Comparison of ENCODE assay signal across 8 cellular contexts in genomic region chr7:92246363-92247101, GRCh38. TPM values are rescaled to one million over a fixed set of nuclear protein-coding genes. Genes with fewer than 3 reads are reported as not detected.
DNase-seq lines count a peak whose midpoint lies in the region; ATAC-seq and TF ChIP-seq lines count a peak whose summit lies in the region.

No MANE protein-coding gene starts in this region.

- ATAC-seq in HG02763 (IDR thresholded peaks at IDR 0.05; ENCODE audit: unreplicated experiment) = peak; percentile 18

- in situ Hi-C loops in ACHN (cut with HindIII; ENCODE audit: low pct_ligation_motif_present, low pct_unique_long_range_greater_than_20kb, low sequenced_read_pairs) = no loop called here
- in situ Hi-C loops in GM13977 (cut with MboI; ENCODE audit: low pct_unique_long_range_greater_than_20kb, low sequenced_read_pairs, unreplicated experiment) = no loop called here

- peaks cover 41% of the 10 kb centered on the region for H3K4me1 Mint-ChIP-seq in nephron progenitor cell

- no peaks in the 10 kb centered on the region for H3K9me3 Mint-ChIP-seq in nephron progenitor cell

- H3K27me3 Mint-ChIP-seq in nephron progenitor cell (ENCODE audit: low read depth, poor library complexity) = no peaks in the 10 kb centered on the region

- TF ChIP-seq CTCF in GM13977 (IDR thresholded peaks at IDR 0.05; ENCODE audit: extremely low read depth, insufficient read depth, missing control alignments) (no peak), fibroblast of the aortic adventitia (IDR thresholded peaks at IDR 0.05; ENCODE audit: insufficient read depth, low read length) (no peak), nephron progenitor cell (IDR thresholded peaks at IDR 0.05) (no peak)

- peaks cover 14% of the 10 kb centered on the region for H3K36me3 Mint-ChIP-seq in nephron progenitor cell (ENCODE audit: low read depth)

- H3K4me3 Mint-ChIP-seq in nephron progenitor cell = peak overlapping the region; percentile 98

- peak overlapping the region; percentile 99 for H3K27ac Mint-ChIP-seq in nephron progenitor cell

- H3K4me3 ChIP-seq in fibroblast of the aortic adventitia (ENCODE audit: low read depth, low read length) = peak overlapping the region; percentile 77

- DNase-seq in ACHN = peak; percentile 44
- DNase-seq in GM13977 (ENCODE audit: low spot score) = peak; percentile 59
- peak; percentile 67 for DNase-seq in NCI-H146 (lab: John Stamatoyannopoulos, UW)
- DNase-seq in activated T-cell treated with anti-CD3 and anti-CD28 coated beads, Interleukin-2, amount 50 U/mL, for 1 hour = peak; percentile 43
- DNase-seq in fibroblast of the aortic adventitia (ENCODE audit: low read depth) = peak; percentile 30
- peak; percentile 27 for DNase-seq in nephron progenitor cell
- no peak for DNase-seq in NCI-H446 treated with DMSO at 0.1 percent for 48 hours (lab: John Stamatoyannopoulos, UW)

RNA-seq across cellular contexts. Expression of gene ANKIB1, which starts 0.8 kb away (rescaled TPM):
- total RNA-seq in fibroblast of the aortic adventitia (ENCODE audit: low replicate concordance) = 75.8 and 118 TPM in 2 replicates

RNA-seq across cellular contexts. Expression of gene KRIT1, which starts 0.8 kb away (rescaled TPM):
- total RNA-seq in fibroblast of the aortic adventitia (ENCODE audit: low replicate concordance) = 53.1 and 318 TPM in 2 replicates
